Comparison of ENCODE assay signal across 16 cellular contexts in the genomic region with DNA sequence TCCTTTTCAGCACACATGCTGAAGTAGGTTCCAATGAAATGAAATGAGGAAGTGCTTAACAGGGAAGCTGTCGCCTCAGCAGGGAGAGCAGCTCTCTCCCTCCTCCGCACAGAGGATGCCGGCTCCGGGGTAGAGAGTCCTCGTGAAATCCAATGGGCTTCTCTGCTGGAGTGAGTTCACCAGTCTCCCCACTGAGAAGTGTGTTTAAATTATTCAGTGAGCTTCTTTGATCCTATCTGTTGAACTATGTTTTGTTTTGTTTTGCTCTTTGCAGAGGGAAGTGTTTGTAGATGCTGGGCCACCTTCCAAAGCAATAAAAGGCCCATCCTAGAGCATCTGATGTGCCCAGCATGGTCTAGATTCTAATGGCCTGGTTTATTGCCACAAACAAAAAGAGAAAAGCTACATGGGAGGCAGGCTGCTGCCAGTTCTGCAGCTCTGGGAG. TPM values are rescaled to one million over a fixed set of nuclear protein-coding genes. Genes with fewer than 3 reads are reported as not detected.
DNase-seq lines count a peak whose midpoint lies in the region; ATAC-seq and TF ChIP-seq lines count a peak whose summit lies in the region.
"Had no signal": no experiment of that assay in that cellular context is flagged by ENCODE, and none has a peak within 500 bp of the region (broad histone marks: within the 10 kb centered on the region; RNA-seq: fewer than 3 reads in every experiment).

No MANE protein-coding gene starts in this region.

- peak; percentile 32 for DNase-seq in DMS79 treated with DMSO at 0.1 percent for 48 hours (lab: John Stamatoyannopoulos, UW)
- peak; percentile 30 for DNase-seq in NCI-H1092 (lab: John Stamatoyannopoulos, UW)
- DNase-seq in WTC11 (ENCODE audit: low spot score) = no peak
- no peak for DNase-seq in naive thymus-derived CD4-positive, alpha-beta T cell
- DNase-seq in activated CD4-positive, alpha-beta memory T cell treated with anti-CD3 and anti-CD28 coated beads for 36 hours = no peak
- DNase-seq in Calu3 = no peak
- no peak for DNase-seq in DMS 273 (lab: John Stamatoyannopoulos, UW; ENCODE audit: unreplicated experiment)
- DNase-seq: GOT3; NCI-H1930; RPMI8226; stimulated activated naive CD8-positive, alpha-beta T cell treated with anti-CD3 and anti-CD28 coated beads, Interleukin-15, Interleukin-2, amounts not matched to agents 100 U/mL and 50 U/mL, for 24 hours; WERI-Rb-1 had no signal

- H3K27ac Mint-ChIP-seq in WTC11 = peak overlapping the region; percentile 51
- H3K27ac Mint-ChIP-seq in naive thymus-derived CD4-positive, alpha-beta T cell = peak overlapping the region in 3 of 9 donors; percentile 45 to 67 (median 57)
- H3K27ac Mint-ChIP-seq in activated CD4-positive, alpha-beta memory T cell treated with anti-CD3 and anti-CD28 coated beads for 36 hours = no peak overlapping the region
- H3K27ac Mint-ChIP-seq in Calu3 (ENCODE audit: unreplicated experiment) = no peak overlapping the region

- no peaks in the 10 kb centered on the region for H3K9me3 ChIP-seq in naive thymus-derived CD4-positive, alpha-beta T cell (ENCODE audit: control insufficient read depth in 2 of 3, low read length in 3 of 3)
- H3K9me3 ChIP-seq: BLaER1 treated with 17β-estradiol and CSF1 and Interleukin-3, amounts not matched to agents 10 nM and 100 nM had no signal

- peaks cover 6% of the 10 kb centered on the region; the same call in 1 of the 2 replicates for H3K36me3 Mint-ChIP-seq in WTC11
- peaks cover 4 to 37% (median 6%) of the 10 kb centered on the region in 5 donors for H3K36me3 Mint-ChIP-seq in naive thymus-derived CD4-positive, alpha-beta T cell
- H3K36me3 Mint-ChIP-seq in activated CD4-positive, alpha-beta memory T cell treated with anti-CD3 and anti-CD28 coated beads for 36 hours = peaks cover 39% of the 10 kb centered on the region
- H3K36me3 Mint-ChIP-seq in Calu3 (ENCODE audit: insufficient read depth, unreplicated experiment) = peaks cover 12% of the 10 kb centered on the region

- peaks cover 5 to 57% (median 10%) of the 10 kb centered on the region in 3 experiments for H3K36me3 ChIP-seq in naive thymus-derived CD4-positive, alpha-beta T cell (ENCODE audit: control insufficient read depth in 2 of 3, insufficient read depth in 3 of 3, low read length in 3 of 3)

- POLR2A ChIA-PET in WTC11 (lab: Charles Lee) = no interaction called here
- POLR2A ChIA-PET in naive thymus-derived CD4-positive, alpha-beta T cell (lab: Charles Lee) = no interaction called here
- POLR2A ChIA-PET in activated CD4-positive, alpha-beta memory T cell treated with anti-CD3 and anti-CD28 coated beads for 36 hours (lab: Charles Lee) = no interaction called here

- no peaks in the 10 kb centered on the region for H3K27me3 ChIP-seq in naive thymus-derived CD4-positive, alpha-beta T cell (ENCODE audit: control insufficient read depth in 2 of 2, insufficient read depth in 2 of 2, low read length in 2 of 2)
- H3K27me3 ChIP-seq: BLaER1 treated with 17β-estradiol and CSF1 and Interleukin-3, amounts not matched to agents 10 nM and 100 nM; brain microvascular endothelial cell; hepatocyte had no signal

- H3K27ac ChIP-seq in naive thymus-derived CD4-positive, alpha-beta T cell (ENCODE audit: low read depth, low read length) = no peak overlapping the region
- H3K27ac ChIP-seq: BLaER1 treated with 17β-estradiol and CSF1 and Interleukin-3, amounts not matched to agents 10 nM and 100 nM; hepatocyte; WERI-Rb-1 had no signal

- peaks cover 0 to 1% of the 10 kb centered on the region in 2 donors for H3K4me1 ChIP-seq in naive thymus-derived CD4-positive, alpha-beta T cell (ENCODE audit: control insufficient read depth in 2 of 2, insufficient read depth in 2 of 2, low read length in 2 of 2)

- H3K4me3 Mint-ChIP-seq in WTC11 (no peak overlapping the region), Calu3 (ENCODE audit: low read depth, unreplicated experiment) (no peak overlapping the region)
- no peak overlapping the region for H3K4me3 Mint-ChIP-seq in naive thymus-derived CD4-positive, alpha-beta T cell
- no peak overlapping the region for H3K4me3 Mint-ChIP-seq in activated CD4-positive, alpha-beta memory T cell treated with anti-CD3 and anti-CD28 coated beads for 36 hours

- intact Hi-C loops in naive thymus-derived CD4-positive, alpha-beta T cell (cut with micrococcal nuclease) = loop anchor here (10.0 kb wide), 2 partner anchors 242 to 548 kb away; a partner anchor contains a TSS
- intact Hi-C loops in activated CD4-positive, alpha-beta memory T cell treated with anti-CD3 and anti-CD28 coated beads for 36 hours (cut with micrococcal nuclease) = no loop called here
- intact Hi-C loops in Calu3 (cut with micrococcal nuclease; ENCODE audit: unreplicated experiment) = no loop called here

- CTCF ChIA-PET in WTC11 (lab: Charles Lee) = interaction anchor here (1.2 kb wide), 1 partner anchor 173 kb away, joined by 3 read pairs; no protein-coding TSS in a partner anchor
- CTCF ChIA-PET in naive thymus-derived CD4-positive, alpha-beta T cell (lab: Charles Lee) = no interaction called here
- CTCF ChIA-PET in activated CD4-positive, alpha-beta memory T cell treated with anti-CD3 and anti-CD28 coated beads for 36 hours (lab: Charles Lee) = no interaction called here
- CTCF ChIA-PET in Calu3 (lab: Charles Lee) = interaction anchor here (0.6 kb wide), 2 partner anchors 21 to 426 kb away, joined by 3 to 5 read pairs; no protein-coding TSS in a partner anchor

- no peak overlapping the region for H3K4me3 ChIP-seq in naive thymus-derived CD4-positive, alpha-beta T cell (ENCODE audit: low read length)
- H3K4me3 ChIP-seq: BLaER1 treated with 17β-estradiol and CSF1 and Interleukin-3, amounts not matched to agents 10 nM and 100 nM; hepatocyte had no signal

- TF ChIP-seq CTCF in WTC11 (IDR thresholded peaks at IDR 0.05) = no peak
- TF ChIP-seq CTCF in Calu3 (IDR thresholded peaks at IDR 0.05; ENCODE audit: unreplicated experiment) = no peak

- no peaks in the 10 kb centered on the region for H3K27me3 Mint-ChIP-seq in WTC11 (ENCODE audit: low read depth)
- H3K27me3 Mint-ChIP-seq in naive thymus-derived CD4-positive, alpha-beta T cell = no peaks in the 10 kb centered on the region
- H3K27me3 Mint-ChIP-seq in activated CD4-positive, alpha-beta memory T cell treated with anti-CD3 and anti-CD28 coated beads for 36 hours = no peaks in the 10 kb centered on the region
- H3K27me3 Mint-ChIP-seq in Calu3 (ENCODE audit: unreplicated experiment) = no peaks in the 10 kb centered on the region

- H3K9me3 Mint-ChIP-seq in WTC11 (no peaks in the 10 kb centered on the region), Calu3 (ENCODE audit: low read depth, unreplicated experiment) (no peaks in the 10 kb centered on the region)
- no peaks in the 10 kb centered on the region for H3K9me3 Mint-ChIP-seq in naive thymus-derived CD4-positive, alpha-beta T cell
- H3K9me3 Mint-ChIP-seq in activated CD4-positive, alpha-beta memory T cell treated with anti-CD3 and anti-CD28 coated beads for 36 hours = no peaks in the 10 kb centered on the region

- H3K4me1 Mint-ChIP-seq in WTC11 (peaks cover 8% of the 10 kb centered on the region), Calu3 (ENCODE audit: low read depth, unreplicated experiment) (peaks cover 5% of the 10 kb centered on the region)
- peaks cover 13 to 33% (median 17%) of the 10 kb centered on the region in 7 donors for H3K4me1 Mint-ChIP-seq in naive thymus-derived CD4-positive, alpha-beta T cell
- H3K4me1 Mint-ChIP-seq in activated CD4-positive, alpha-beta memory T cell treated with anti-CD3 and anti-CD28 coated beads for 36 hours (ENCODE audit: low read depth) = peaks cover 32% of the 10 kb centered on the region

- no TSS peak for BruUV-seq in Calu3 (replicated peaks; lab: Mats Ljungman, UMichigan)

- peak; percentile 24; the same call in 1 of the 2 replicates for ATAC-seq in WTC11
- ATAC-seq in naive thymus-derived CD4-positive, alpha-beta T cell = peak; percentile 41
- no peak for ATAC-seq in HG02884 (IDR thresholded peaks at IDR 0.05; ENCODE audit: unreplicated experiment)
- ATAC-seq: stimulated activated naive CD8-positive, alpha-beta T cell treated with anti-CD3 and anti-CD28 coated beads, Interleukin-15, Interleukin-2, amounts not matched to agents 100 U/mL and 50 U/mL, for 24 hours had no signal

TF ChIP-seq in WTC11, 78 proteins besides CTCF, POLR2A, EP300 and RAD21:
- TF ChIP-seq ZNF232 (CRISPR knock-in tag; IDR thresholded peaks at IDR 0.05) (no peak), CREB1 (CRISPR knock-in tag; IDR thresholded peaks at IDR 0.05) (no peak)

RNA-seq across cellular contexts. Expression of a gene that starts 6.8 kb away (rescaled TPM):
- 44.0 to 49.1 TPM (median 49.0 TPM) in 3 replicates for total RNA-seq in WTC11 (2021)
- total RNA-seq in naive thymus-derived CD4-positive, alpha-beta T cell = 100 to 1,000 TPM in 1 of 5 experiments, 10 to 100 TPM in 4; 39.2 to 105 (median 55.3) TPM
- polyA plus RNA-seq in naive thymus-derived CD4-positive, alpha-beta T cell = 100 to 1,000 TPM; 110 to 122 TPM
- 100 to 1,000 TPM; 123 to 132 TPM for total RNA-seq in activated CD4-positive, alpha-beta memory T cell treated with anti-CD3 and anti-CD28 coated beads for 36 hours
- total RNA-seq in Calu3 (2022) = 65.4 and 65.5 TPM in 2 replicates

RNA-seq across cellular contexts. Expression of a gene that starts 7.7 kb away (rescaled TPM):
- total RNA-seq in WTC11 (2021) (64.7 to 80.9 TPM (median 72.8 TPM) in 3 replicates), Calu3 (2022) (53.3 and 69.3 TPM in 2 replicates)
- total RNA-seq in naive thymus-derived CD4-positive, alpha-beta T cell = 100 to 1,000 TPM in 3 of 5 experiments, 10 to 100 TPM in 2; 72.0 to 160 (median 127) TPM
- polyA plus RNA-seq in naive thymus-derived CD4-positive, alpha-beta T cell = 10 to 100 TPM; 15.0 to 25.3 TPM
- total RNA-seq in activated CD4-positive, alpha-beta memory T cell treated with anti-CD3 and anti-CD28 coated beads for 36 hours = 100 to 1,000 TPM in 1 of 2 experiments, 10 to 100 TPM in 1; 86.1 to 100 TPM

RNA-seq across cellular contexts. Expression of a gene that starts 31.5 kb away (rescaled TPM):
- total RNA-seq in WTC11 (2021) (8.0 to 8.8 TPM (median 8.6 TPM) in 3 replicates), Calu3 (2022) (7.7 and 8.0 TPM in 2 replicates)
- total RNA-seq in naive thymus-derived CD4-positive, alpha-beta T cell = under 1 TPM; 0.16 to 0.94 (median 0.27) TPM
- under 1 TPM in 1 of 2 donors, not detected in 1; 0.32 TPM for polyA plus RNA-seq in naive thymus-derived CD4-positive, alpha-beta T cell
- 1 to 10 TPM; 1.4 to 2.1 TPM for total RNA-seq in activated CD4-positive, alpha-beta memory T cell treated with anti-CD3 and anti-CD28 coated beads for 36 hours

RNA-seq across cellular contexts. Expression of a gene that starts 54.9 kb away (rescaled TPM):
- total RNA-seq in WTC11 (2021) = 22.4 to 25.4 TPM (median 23.3 TPM) in 3 replicates
- 100 to 1,000 TPM in 2 of 5 experiments, 10 to 100 TPM in 3; 45.3 to 214 (median 91.8) TPM for total RNA-seq in naive thymus-derived CD4-positive, alpha-beta T cell
- polyA plus RNA-seq in naive thymus-derived CD4-positive, alpha-beta T cell = 10 to 100 TPM; 73.1 to 82.3 TPM
- total RNA-seq in activated CD4-positive, alpha-beta memory T cell treated with anti-CD3 and anti-CD28 coated beads for 36 hours = 10 to 100 TPM; 43.9 to 46.0 TPM
- total RNA-seq in Calu3 (2022) = 30.8 and 33.6 TPM in 2 replicates

Comparison
In these comparisons a context has a peak if more than half of its experiments do, and no peak if none do; other contexts are left out.
1. DNase-seq: peak in DMS79 treated with DMSO at 0.1 percent for 48 hours (single experiment) and NCI-H1092 (single experiment); none in WTC11 (single experiment), naive thymus-derived CD4-positive, alpha-beta T cell (0 of 9), activated CD4-positive, alpha-beta memory T cell treated with anti-CD3 and anti-CD28 coated beads for 36 hours (single experiment), Calu3 (single experiment) and DMS 273 (single experiment).
2. CTCF ChIA-PET loops: an anchor here in WTC11 (1.2 kb wide) and Calu3 (0.6 kb wide); none called in naive thymus-derived CD4-positive, alpha-beta T cell and activated CD4-positive, alpha-beta memory T cell treated with anti-CD3 and anti-CD28 coated beads for 36 hours.
3. intact Hi-C loops: an anchor here in naive thymus-derived CD4-positive, alpha-beta T cell (10.0 kb wide); none called in activated CD4-positive, alpha-beta memory T cell treated with anti-CD3 and anti-CD28 coated beads for 36 hours and Calu3.